Comparison of ENCODE assay signal across 1 cellular context in genomic region chr4:78720994-78721677, GRCh38.
TF ChIP-seq lines count a peak whose summit lies in the region.

No MANE protein-coding gene starts in this region.

TF ChIP-seq in K562, 482 proteins besides CTCF, POLR2A, EP300 and RAD21 (continued from another document and continues in another):
- TF ChIP-seq, protein P1, sequence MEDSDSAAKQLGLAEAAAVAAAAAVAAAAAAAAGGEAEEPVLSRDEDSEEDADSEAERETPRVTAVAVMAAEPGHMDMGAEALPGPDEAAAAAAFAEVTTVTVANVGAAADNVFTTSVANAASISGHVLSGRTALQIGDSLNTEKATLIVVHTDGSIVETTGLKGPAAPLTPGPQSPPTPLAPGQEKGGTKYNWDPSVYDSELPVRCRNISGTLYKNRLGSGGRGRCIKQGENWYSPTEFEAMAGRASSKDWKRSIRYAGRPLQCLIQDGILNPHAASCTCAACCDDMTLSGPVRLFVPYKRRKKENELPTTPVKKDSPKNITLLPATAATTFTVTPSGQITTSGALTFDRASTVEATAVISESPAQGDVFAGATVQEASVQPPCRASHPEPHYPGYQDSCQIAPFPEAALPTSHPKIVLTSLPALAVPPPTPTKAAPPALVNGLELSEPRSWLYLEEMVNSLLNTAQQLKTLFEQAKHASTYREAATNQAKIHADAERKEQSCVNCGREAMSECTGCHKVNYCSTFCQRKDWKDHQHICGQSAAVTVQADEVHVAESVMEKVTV (CRISPR knock-in tag; IDR thresholded peaks at IDR 0.05) = no peak
- TF ChIP-seq CHCHD3 (CRISPR knock-in tag; IDR thresholded peaks at IDR 0.05) (no peak), ILK (tag; IDR thresholded peaks at IDR 0.05; ENCODE audit: borderline replicate concordance, low read depth) (no peak), CREB3L1 (IDR thresholded peaks at IDR 0.05; ENCODE audit: borderline replicate concordance, low read depth) (peak; percentile 53; the same call in 1 of the 2 replicates), CAMTA2 (CRISPR knock-in tag; conservative IDR thresholded peaks at IDR 0.05) (no peak), ZNF282 (CRISPR knock-in tag; IDR thresholded peaks at IDR 0.05) (no peak), CCAR2 (IDR thresholded peaks at IDR 0.05; ENCODE audit: low read depth, low read length) (no peak), ZNF609 (CRISPR knock-in tag; IDR thresholded peaks at IDR 0.05; ENCODE audit: borderline replicate concordance) (no peak), NCOA4 (IDR thresholded peaks at IDR 0.05; ENCODE audit: partially characterized antibody) (no peak), ZNF311 (CRISPR knock-in tag; IDR thresholded peaks at IDR 0.05) (no peak), HNRNPLL (IDR thresholded peaks at IDR 0.05; ENCODE audit: low read depth, low read length, poor library complexity, severe bottlenecking) (no peak), ZNF316 (IDR thresholded peaks at IDR 0.05) (no peak), ZNF12 (CRISPR knock-in tag; IDR thresholded peaks at IDR 0.05) (no peak), HDAC3 (IDR thresholded peaks at IDR 0.05; ENCODE audit: borderline replicate concordance, partially characterized antibody) (peak; percentile 88), TRIM24 (IDR thresholded peaks at IDR 0.05) (peak; percentile 43 to 65; a peak in 2 of 4 replicates), NR4A1 (CRISPR knock-in tag; IDR thresholded peaks at IDR 0.05) (no peak), NR4A1 (tag; IDR thresholded peaks at IDR 0.05) (peak; percentile 84; the same call in 1 of the 2 replicates), ZNF263 (CRISPR knock-in tag; IDR thresholded peaks at IDR 0.05; ENCODE audit: borderline replicate concordance) (no peak), CHD2 (IDR thresholded peaks at IDR 0.05; ENCODE audit: low read depth, low read length) (no peak), NBN (IDR thresholded peaks at IDR 0.05; ENCODE audit: low read depth) (peak; percentile 71; the same call in 1 of the 2 replicates), YY1 (IDR thresholded peaks at IDR 0.05; ENCODE audit: borderline replicate concordance in 1 of 3, control insufficient read depth in 1 of 3, extremely low read depth in 1 of 3, insufficient read depth in 3 of 3, insufficient read length in 1 of 3, insufficient replicate concordance in 2 of 3, low read depth in 1 of 3, low read length in 2 of 3) (peak in 1 of 3 experiments; percentile 81), POLR2B (IDR thresholded peaks at IDR 0.05; ENCODE audit: low read depth, partially characterized antibody) (peak; percentile 65), ZNF57 (CRISPR knock-in tag; IDR thresholded peaks at IDR 0.05) (no peak), RBM14 (IDR thresholded peaks at IDR 0.05; ENCODE audit: borderline replicate concordance, insufficient read depth, low read depth, low read length) (no peak), JUND (IDR thresholded peaks at IDR 0.05; ENCODE audit: borderline replicate concordance, low read depth, low read length) (peak; percentile 78), JUND (tag; IDR thresholded peaks at IDR 0.05; ENCODE audit: borderline replicate concordance, low read depth, low read length) (peak; percentile 73; the same call in 1 of the 3 replicates), ARNT (IDR thresholded peaks at IDR 0.05) (peak; percentile 35 to 72; a peak in 2 of 4 replicates), ZMIZ1 (IDR thresholded peaks at IDR 0.05; ENCODE audit: low read depth in 2 of 2, low read length in 2 of 2) (peak in 1 of 2 experiments; percentile 89; a peak in 2 of 4 replicates), ZEB2 (IDR thresholded peaks at IDR 0.05) (peak; percentile 86), ZNF740 (CRISPR knock-in tag; IDR thresholded peaks at IDR 0.05) (no peak), ZNF740 (tag; IDR thresholded peaks at IDR 0.05) (peak in 1 of 2 experiments; percentile 43; a peak in 1 of 4 replicates), JUN (IDR thresholded peaks at IDR 0.05; ENCODE audit: borderline replicate concordance, low read depth, low read length) (peak; percentile 21; the same call in 1 of the 2 replicates), JUN (CRISPR knock-in tag; IDR thresholded peaks at IDR 0.05; ENCODE audit: borderline replicate concordance) (no peak), ZNF511 (CRISPR knock-in tag; IDR thresholded peaks at IDR 0.05) (no peak), SRSF1 (IDR thresholded peaks at IDR 0.05; ENCODE audit: low read depth, low read length) (no peak), ARID2 (IDR thresholded peaks at IDR 0.05) (no peak), MAFG (tag; conservative IDR thresholded peaks at IDR 0.05) (no peak), ZZZ3 (IDR thresholded peaks at IDR 0.05) (no peak), PYGO2 (tag; IDR thresholded peaks at IDR 0.05) (no peak), SRSF3 (IDR thresholded peaks at IDR 0.05; ENCODE audit: insufficient read depth, low read length) (no peak), ZC3H4 (CRISPR knock-in tag; IDR thresholded peaks at IDR 0.05; ENCODE audit: borderline replicate concordance) (no peak), TCFL5 (CRISPR knock-in tag; conservative IDR thresholded peaks at IDR 0.05) (no peak), JUNB (CRISPR knock-in tag; conservative IDR thresholded peaks at IDR 0.05) (no peak), FOXK2 (conservative IDR thresholded peaks at IDR 0.05 in 1 of 2, IDR thresholded peaks at IDR 0.05 in 1 of 2; ENCODE audit: low read depth in 2 of 2) (peak; percentile 51 to 59; a peak in 2 of 4 replicates), MAZ (CRISPR knock-in tag; conservative IDR thresholded peaks at IDR 0.05 in 1 of 2, IDR thresholded peaks at IDR 0.05 in 1 of 2) (peak in 1 of 2 experiments; percentile 60; a peak in 3 of 4 replicates), CBX8 (IDR thresholded peaks at IDR 0.05; ENCODE audit: borderline replicate concordance, extremely low read depth, low read depth, low read length, poor library complexity, severe bottlenecking) (no peak), KLF6 (CRISPR knock-in tag; IDR thresholded peaks at IDR 0.05; ENCODE audit: borderline replicate concordance) (peak; percentile 13; the same call in 1 of the 2 replicates)
- TF ChIP-seq, protein P2, sequence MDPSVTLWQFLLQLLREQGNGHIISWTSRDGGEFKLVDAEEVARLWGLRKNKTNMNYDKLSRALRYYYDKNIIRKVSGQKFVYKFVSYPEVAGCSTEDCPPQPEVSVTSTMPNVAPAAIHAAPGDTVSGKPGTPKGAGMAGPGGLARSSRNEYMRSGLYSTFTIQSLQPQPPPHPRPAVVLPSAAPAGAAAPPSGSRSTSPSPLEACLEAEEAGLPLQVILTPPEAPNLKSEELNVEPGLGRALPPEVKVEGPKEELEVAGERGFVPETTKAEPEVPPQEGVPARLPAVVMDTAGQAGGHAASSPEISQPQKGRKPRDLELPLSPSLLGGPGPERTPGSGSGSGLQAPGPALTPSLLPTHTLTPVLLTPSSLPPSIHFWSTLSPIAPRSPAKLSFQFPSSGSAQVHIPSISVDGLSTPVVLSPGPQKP (CRISPR knock-in tag; IDR thresholded peaks at IDR 0.05) = no peak
- TF ChIP-seq, protein P3, sequence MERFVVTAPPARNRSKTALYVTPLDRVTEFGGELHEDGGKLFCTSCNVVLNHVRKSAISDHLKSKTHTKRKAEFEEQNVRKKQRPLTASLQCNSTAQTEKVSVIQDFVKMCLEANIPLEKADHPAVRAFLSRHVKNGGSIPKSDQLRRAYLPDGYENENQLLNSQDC (CRISPR knock-in tag; IDR thresholded peaks at IDR 0.05) = no peak
- TF ChIP-seq, protein P4, sequence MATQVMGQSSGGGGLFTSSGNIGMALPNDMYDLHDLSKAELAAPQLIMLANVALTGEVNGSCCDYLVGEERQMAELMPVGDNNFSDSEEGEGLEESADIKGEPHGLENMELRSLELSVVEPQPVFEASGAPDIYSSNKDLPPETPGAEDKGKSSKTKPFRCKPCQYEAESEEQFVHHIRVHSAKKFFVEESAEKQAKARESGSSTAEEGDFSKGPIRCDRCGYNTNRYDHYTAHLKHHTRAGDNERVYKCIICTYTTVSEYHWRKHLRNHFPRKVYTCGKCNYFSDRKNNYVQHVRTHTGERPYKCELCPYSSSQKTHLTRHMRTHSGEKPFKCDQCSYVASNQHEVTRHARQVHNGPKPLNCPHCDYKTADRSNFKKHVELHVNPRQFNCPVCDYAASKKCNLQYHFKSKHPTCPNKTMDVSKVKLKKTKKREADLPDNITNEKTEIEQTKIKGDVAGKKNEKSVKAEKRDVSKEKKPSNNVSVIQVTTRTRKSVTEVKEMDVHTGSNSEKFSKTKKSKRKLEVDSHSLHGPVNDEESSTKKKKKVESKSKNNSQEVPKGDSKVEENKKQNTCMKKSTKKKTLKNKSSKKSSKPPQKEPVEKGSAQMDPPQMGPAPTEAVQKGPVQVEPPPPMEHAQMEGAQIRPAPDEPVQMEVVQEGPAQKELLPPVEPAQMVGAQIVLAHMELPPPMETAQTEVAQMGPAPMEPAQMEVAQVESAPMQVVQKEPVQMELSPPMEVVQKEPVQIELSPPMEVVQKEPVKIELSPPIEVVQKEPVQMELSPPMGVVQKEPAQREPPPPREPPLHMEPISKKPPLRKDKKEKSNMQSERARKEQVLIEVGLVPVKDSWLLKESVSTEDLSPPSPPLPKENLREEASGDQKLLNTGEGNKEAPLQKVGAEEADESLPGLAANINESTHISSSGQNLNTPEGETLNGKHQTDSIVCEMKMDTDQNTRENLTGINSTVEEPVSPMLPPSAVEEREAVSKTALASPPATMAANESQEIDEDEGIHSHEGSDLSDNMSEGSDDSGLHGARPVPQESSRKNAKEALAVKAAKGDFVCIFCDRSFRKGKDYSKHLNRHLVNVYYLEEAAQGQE (CRISPR knock-in tag; IDR thresholded peaks at IDR 0.05; ENCODE audit: low read depth) = no peak
